In genomic region chr15:77336006-77336405, GRCh38 we compare ENCODE assay signal across 23 cellular contexts.
A peak's percentile ranks its signal among the peaks of the same experiment; 100 is the strongest.
DNase-seq lines count a peak whose midpoint lies in the region; ATAC-seq, FAIRE-seq and TF ChIP-seq lines count a peak whose summit lies in the region.
"Had no signal": no experiment of that assay in that cellular context is flagged by ENCODE, and none has a peak within 500 bp of the region (broad histone marks: within the 10 kb centered on the region; RNA-seq: fewer than 3 reads in every experiment).

No MANE protein-coding gene starts in this region.

- no peaks in the 10 kb centered on the region for H4K20me1 ChIP-seq in mammary epithelial cell (ENCODE audit: insufficient read depth, low read length)
- H4K20me1 ChIP-seq in keratinocyte (ENCODE audit: control insufficient read depth, extremely low read depth, insufficient read depth, low read length): no peaks in the 10 kb centered on the region

- dilution Hi-C loops in mammary epithelial cell (cut with HindIII; ENCODE audit: low sequenced_read_pairs): no loop called here
- dilution Hi-C loops in keratinocyte (cut with MboI; ENCODE audit: extremely low pct_ligation_motif_present, low sequenced_read_pairs): no loop called here

- WGBS in mammary epithelial cell (ENCODE audit: low coverage, missing lambda C conversion rate): 6% methylated on average over 2 of the region's 2 CpGs

- no peak overlapping the region for H3K27ac Mint-ChIP-seq in MCF 10A (ENCODE audit: low read depth, unreplicated experiment)
- H3K27ac Mint-ChIP-seq: B cell; CD4-positive, alpha-beta T cell; CD8-positive, alpha-beta T cell had no signal

- H3K27me3 Mint-ChIP-seq in MCF 10A (ENCODE audit: insufficient read depth, unreplicated experiment): no peaks in the 10 kb centered on the region
- H3K27me3 Mint-ChIP-seq: B cell; CD4-positive, alpha-beta T cell had no signal

- H3K9me3 ChIP-seq in mammary epithelial cell (replicated peaks; ENCODE audit: insufficient read depth, low read length) (no peaks in the 10 kb centered on the region), keratinocyte (ENCODE audit: control insufficient read depth, low read depth, low read length) (no peaks in the 10 kb centered on the region)
- H3K9me3 ChIP-seq: A549, Caco-2 had no signal

- H3K36me3 Mint-ChIP-seq in MCF 10A (ENCODE audit: insufficient read depth, unreplicated experiment): no peaks in the 10 kb centered on the region

- POLR2A ChIA-PET in MCF 10A (lab: Yijun Ruan, JAX): no interaction called here

- BruUV-seq in mammary epithelial cell (replicated peaks; lab: Mats Ljungman, UMichigan) (no TSS peak), MCF 10A (replicated peaks; lab: Mats Ljungman, UMichigan) (no TSS peak)

- H3K4me1 ChIP-seq in mammary epithelial cell (ENCODE audit: insufficient read depth, low read length) (peaks cover 14% of the 10 kb centered on the region), keratinocyte (ENCODE audit: control insufficient read depth, extremely low read depth, insufficient read depth, low read length) (peaks cover 8% of the 10 kb centered on the region)
- H3K4me1 ChIP-seq: A549, Caco-2 had no signal

- H3K79me2 ChIP-seq in mammary epithelial cell (ENCODE audit: insufficient read depth, low read length) (no peaks in the 10 kb centered on the region), keratinocyte (ENCODE audit: control insufficient read depth, insufficient read depth, low read length) (no peaks in the 10 kb centered on the region)

- H3K4me3 Mint-ChIP-seq in MCF 10A (ENCODE audit: unreplicated experiment): no peak overlapping the region
- H3K4me3 Mint-ChIP-seq: B cell; CD4-positive, alpha-beta T cell; CD8-positive, alpha-beta T cell had no signal

- H3K36me3 ChIP-seq in mammary epithelial cell (ENCODE audit: insufficient read depth, low read length): no peaks in the 10 kb centered on the region
- H3K36me3 ChIP-seq in keratinocyte (ENCODE audit: control insufficient read depth in 2 of 2, extremely low read depth in 1 of 2, insufficient read depth in 2 of 2, low read length in 2 of 2): no peaks in the 10 kb centered on the region

- peak; percentile 66 for FAIRE-seq in keratinocyte (lab: Jason Lieb, UNC)
- FAIRE-seq: A549, D721Med, G401.6, GM12891, GM18507, GM19239 had no signal

- no peak for TF ChIP-seq CTCF in mammary epithelial cell (conservative IDR thresholded peaks at IDR 0.05 in 1 of 2, IDR thresholded peaks at IDR 0.05 in 1 of 2; ENCODE audit: extremely low read depth in 1 of 2, insufficient read depth in 1 of 2, low read depth in 1 of 2, low read length in 2 of 2)
- no peak for TF ChIP-seq CTCF in MCF 10A (IDR thresholded peaks at IDR 0.05; ENCODE audit: unreplicated experiment)
- TF ChIP-seq CTCF in keratinocyte (optimal IDR thresholded peaks at IDR 0.05 in 1 of 3, IDR thresholded peaks at IDR 0.05 in 1 of 3, conservative IDR thresholded peaks at IDR 0.05 in 1 of 3; ENCODE audit: extremely low read depth in 1 of 3, insufficient read depth in 2 of 3, low read length in 3 of 3): no peak

- CTCF ChIA-PET in mammary epithelial cell (lab: Charles Lee; ENCODE audit: low non-redundant PET): no interaction called here
- CTCF ChIA-PET in MCF 10A (lab: Yijun Ruan, JAX): interaction anchor here (0.6 kb wide), 1 partner anchor 45 kb away, joined by 3 read pairs; no protein-coding TSS in a partner anchor

- no peak overlapping the region for H3K9ac ChIP-seq in mammary epithelial cell (ENCODE audit: insufficient read depth, low read length)
- H3K9ac ChIP-seq in keratinocyte (ENCODE audit: control insufficient read depth, extremely low read depth, insufficient read depth, low read length): no peak overlapping the region
- H3K9ac ChIP-seq: BLaER1 treated with 17β-estradiol and CSF1 and Interleukin-3, amounts not matched to agents 10 nM and 100 nM had no signal

- H3K4me1 Mint-ChIP-seq in MCF 10A (ENCODE audit: insufficient read depth, unreplicated experiment): no peaks in the 10 kb centered on the region
- H3K4me1 Mint-ChIP-seq: B cell had no signal

- H3K27me3 ChIP-seq in mammary epithelial cell (ENCODE audit: insufficient read depth, low read length): no peaks in the 10 kb centered on the region
- no peaks in the 10 kb centered on the region for H3K27me3 ChIP-seq in keratinocyte (ENCODE audit: control insufficient read depth, extremely low read depth, insufficient read depth, low read length)
- H3K27me3 ChIP-seq: BLaER1 treated with 17β-estradiol and CSF1 and Interleukin-3, amounts not matched to agents 10 nM and 100 nM had no signal

- no peaks in the 10 kb centered on the region for H3K9me1 ChIP-seq in keratinocyte (ENCODE audit: control insufficient read depth, extremely low read depth, insufficient read depth, low read length)

- DNase-seq in mammary epithelial cell (peak; percentile 70), MCF 10A (ENCODE audit: unreplicated experiment) (no peak), fibroblast of peridontal ligament (ENCODE audit: extremely low read depth) (peak; percentile 21), keratinocyte (ENCODE audit: low read depth, low spot score) (no peak)
- DNase-seq: AML-193; Caco-2; Calu3; CD4-positive, alpha-beta T cell; CD8-positive, alpha-beta T cell; DMS79 treated with DMSO at 0.1 percent for 48 hours; GF-D8 had no signal

- in situ Hi-C loops in mammary epithelial cell (cut with MboI; ENCODE audit: low sequenced_read_pairs in 2 of 2): no loop called here

- H2AFZ ChIP-seq in mammary epithelial cell (ENCODE audit: low read depth, low read length) (no peak overlapping the region), keratinocyte (ENCODE audit: control insufficient read depth, low read length) (no peak overlapping the region)

- no peak overlapping the region for H3K27ac ChIP-seq in mammary epithelial cell (ENCODE audit: insufficient read depth, low read depth, low read length)
- no peak overlapping the region for H3K27ac ChIP-seq in keratinocyte (ENCODE audit: control insufficient read depth, insufficient read depth, low read length)
- H3K27ac ChIP-seq: 22Rv1; A549; BLaER1 treated with 17β-estradiol and CSF1 and Interleukin-3, amounts not matched to agents 10 nM and 100 nM; C4-2B had no signal

- intact Hi-C loops in mammary epithelial cell (cut with micrococcal nuclease): no loop called here
- intact Hi-C loops in MCF 10A (cut with micrococcal nuclease): no loop called here

- ATAC-seq in GM18873 (IDR thresholded peaks at IDR 0.05; ENCODE audit: low FRiP score, unreplicated experiment): no peak
- no peak for ATAC-seq in GM18498 (IDR thresholded peaks at IDR 0.05; ENCODE audit: unreplicated experiment)
- ATAC-seq: A549; CD8-positive, alpha-beta T cell had no signal

- H3K4me3 ChIP-seq in mammary epithelial cell (replicated peaks in 1 of 3; ENCODE audit: insufficient read depth in 1 of 3, low read depth in 2 of 3, low read length in 3 of 3) (no peak overlapping the region), keratinocyte (ENCODE audit: control insufficient read depth in 2 of 3, extremely low read depth in 1 of 3, insufficient read depth in 2 of 3, low read depth in 1 of 3, low read length in 3 of 3) (no peak overlapping the region)
- H3K4me3 ChIP-seq: A549; BLaER1 treated with 17β-estradiol and CSF1 and Interleukin-3, amounts not matched to agents 10 nM and 100 nM had no signal

- H3K9me3 Mint-ChIP-seq in MCF 10A (ENCODE audit: unreplicated experiment): no peaks in the 10 kb centered on the region
- H3K9me3 Mint-ChIP-seq: CD4-positive, alpha-beta T cell; CD8-positive, alpha-beta T cell had no signal

- H3K4me2 ChIP-seq in mammary epithelial cell (ENCODE audit: insufficient read depth, low read depth, low read length) (peak overlapping the region; percentile 20), keratinocyte (ENCODE audit: control insufficient read depth, extremely low read depth, insufficient read depth, low read depth, low read length) (no peak overlapping the region)
- H3K4me2 ChIP-seq: A549; BLaER1 treated with 17β-estradiol and CSF1 and Interleukin-3, amounts not matched to agents 10 nM and 100 nM had no signal

Comparison
In these comparisons a context has a peak if more than half of its experiments do, and no peak if none do; other contexts are left out.
1. DNase-seq: peak in mammary epithelial cell (single experiment) and fibroblast of peridontal ligament (single experiment); none in MCF 10A (single experiment) and keratinocyte (single experiment).